27 cellular contexts compared by ENCODE assay signal in the genomic region with DNA sequence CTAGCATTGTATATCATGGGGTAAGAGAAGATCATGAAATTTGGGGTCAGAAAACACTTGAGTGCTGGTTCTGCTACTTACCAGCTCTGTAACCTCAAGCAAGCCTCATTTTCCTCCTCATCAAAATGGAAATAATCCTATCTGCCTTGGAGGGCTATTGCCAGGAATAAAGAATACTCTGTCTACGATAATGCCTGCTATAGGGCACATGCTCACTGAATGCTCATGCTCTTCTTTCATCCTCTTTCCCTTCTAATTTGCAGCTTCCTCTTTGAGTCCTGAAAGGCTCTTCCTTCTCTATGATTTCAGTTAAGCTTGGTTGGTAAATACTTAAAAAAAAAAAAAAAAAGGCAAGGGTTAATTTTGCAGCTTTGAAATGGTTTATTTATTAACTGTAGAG. TPM values are rescaled to one million over a fixed set of nuclear protein-coding genes. Genes with fewer than 3 reads are reported as not detected.
DNase-seq lines count a peak whose midpoint lies in the region; ATAC-seq and TF ChIP-seq lines count a peak whose summit lies in the region.
"Had no signal": no experiment of that assay in that cellular context is flagged by ENCODE, and none has a peak within 500 bp of the region (broad histone marks: within the 10 kb centered on the region; RNA-seq: fewer than 3 reads in every experiment).

No MANE protein-coding gene starts in this region.

- H3K4me1 ChIP-seq in GM23248 (ENCODE audit: insufficient read depth) = peaks cover 54% of the 10 kb centered on the region
- H3K4me1 ChIP-seq in SJSA1 (replicated peaks) = peaks cover 63% of the 10 kb centered on the region
- peaks cover 4% of the 10 kb centered on the region for H3K4me1 ChIP-seq in prostate gland (replicated peaks)
- H3K4me1 ChIP-seq: BLaER1 treated with 17β-estradiol and CSF1 and Interleukin-3, amounts not matched to agents 10 nM and 100 nM had no signal

- peak overlapping the region; percentile 55 for H3K27ac ChIP-seq in GM23248
- H3K27ac ChIP-seq in SJSA1 = peak overlapping the region; percentile 54
- peak overlapping the region; percentile 4 to 52 for H3K27ac ChIP-seq in prostate gland
- H3K27ac ChIP-seq: BLaER1 treated with 17β-estradiol and CSF1 and Interleukin-3, amounts not matched to agents 10 nM and 100 nM; KMS-11 had no signal

- H4K20me1 ChIP-seq in GM23248 (ENCODE audit: insufficient read depth) = no peaks in the 10 kb centered on the region
- H4K20me1 ChIP-seq: BLaER1 treated with 17β-estradiol and CSF1 and Interleukin-3, amounts not matched to agents 10 nM and 100 nM had no signal

- intact Hi-C loops in prostate gland (cut with DNase I) = loop anchor here (10.0 kb wide), 1 partner anchor 85 kb away; the partner anchor contains the start of gene MASP1

- ATAC-seq in HG03457 (IDR thresholded peaks at IDR 0.05; ENCODE audit: unreplicated experiment) = no peak
- no peak for ATAC-seq in GM21825 (IDR thresholded peaks at IDR 0.05; ENCODE audit: unreplicated experiment)

- H3K27me3 ChIP-seq in GM23248 (replicated peaks; ENCODE audit: insufficient read depth) = no peaks in the 10 kb centered on the region
- no peaks in the 10 kb centered on the region for H3K27me3 ChIP-seq in SJSA1 (replicated peaks)
- H3K27me3 ChIP-seq in prostate gland (replicated peaks; ENCODE audit: insufficient read depth) = no peaks in the 10 kb centered on the region
- H3K27me3 ChIP-seq: BLaER1 treated with 17β-estradiol and CSF1 and Interleukin-3, amounts not matched to agents 10 nM and 100 nM; heart right ventricle had no signal

- 9 to 14% methylated on average over 1 of the region's 1 CpG for WGBS in GM23248 (ENCODE audit: low coverage in 1 of 2, low lambda C conversion rate in 2 of 2, missing lambda C conversion rate in 2 of 2), 2 experiments
- WGBS in prostate gland = 70% methylated on average over 1 of the region's 1 CpG

- TF ChIP-seq CTCF in prostate gland (IDR thresholded peaks at IDR 0.05) = no peak

- H3K36me3 ChIP-seq in GM23248 (ENCODE audit: low read depth) (no peaks in the 10 kb centered on the region), SJSA1 (no peaks in the 10 kb centered on the region), prostate gland (no peaks in the 10 kb centered on the region)
- H3K36me3 ChIP-seq: BLaER1 treated with 17β-estradiol and CSF1 and Interleukin-3, amounts not matched to agents 10 nM and 100 nM; heart right ventricle had no signal

- H3K79me2 ChIP-seq in GM23248 (ENCODE audit: insufficient read depth) = no peaks in the 10 kb centered on the region

- H2AFZ ChIP-seq in GM23248 = no peak overlapping the region

- H3K9me3 ChIP-seq in GM23248 (ENCODE audit: low read depth) (no peaks in the 10 kb centered on the region), SJSA1 (replicated peaks) (peaks cover 11% of the 10 kb centered on the region; the same call in 1 of the 2 replicates), prostate gland (no peaks in the 10 kb centered on the region)
- H3K9me3 ChIP-seq: heart right ventricle had no signal

- H3F3A ChIP-seq in GM23248 (ENCODE audit: insufficient read depth) = peaks cover 59% of the 10 kb centered on the region

- H3K4me3 ChIP-seq in GM23248 (0 out of 2 replicates have a peak overlapping the region, but pooled peaks have one; percentile 4), SJSA1 (no peak overlapping the region), prostate gland (no peak overlapping the region)
- H3K4me3 ChIP-seq: BLaER1 treated with 17β-estradiol and CSF1 and Interleukin-3, amounts not matched to agents 10 nM and 100 nM; heart right ventricle had no signal

- no peak for DNase-seq in GM23248
- DNase-seq in SJSA1 (ENCODE audit: low read depth in 1 of 2, low spot score in 2 of 2) = no peak
- peak; percentile 67 for DNase-seq in epidermal melanocyte (ENCODE audit: insufficient read length, low spot score)
- DNase-seq in prostate gland (ENCODE audit: low spot score) = no peak
- no peak for DNase-seq in NCI-H1930 (lab: John Stamatoyannopoulos, UW)
- no peak for DNase-seq in NCI-H774 (lab: John Stamatoyannopoulos, UW)
- DNase-seq: central memory CD4-positive, alpha-beta T cell; DND-41; left cardiac atrium; NCI-H1436 treated with DMSO at 0.1 percent for 48 hours; NCI-H2171; NCI-H524 treated with DMSO at 0.1 percent for 48 hours; retina; T-helper 9 cell had no signal

- peak overlapping the region; percentile 48 for H3K4me2 ChIP-seq in GM23248 (ENCODE audit: unreplicated experiment)
- H3K4me2 ChIP-seq: BLaER1 treated with 17β-estradiol and CSF1 and Interleukin-3, amounts not matched to agents 10 nM and 100 nM; KMS-11 had no signal

- no peak for TF ChIP-seq POLR2A in prostate gland (IDR thresholded peaks at IDR 0.05)

- in situ Hi-C loops in GM23248 (cut with MboI) = no loop called here

- H3K9me2 ChIP-seq in GM23248 (ENCODE audit: insufficient read depth) = no peaks in the 10 kb centered on the region

- no peak overlapping the region for H3K9ac ChIP-seq in GM23248
- H3K9ac ChIP-seq: BLaER1 treated with 17β-estradiol and CSF1 and Interleukin-3, amounts not matched to agents 10 nM and 100 nM; KMS-11 had no signal

RNA-seq across cellular contexts. Expression of gene RTP1, which starts 12.8 kb away (rescaled TPM):
- not detected in 2 replicates for total RNA-seq in GM23248 (2014; rRNA removed; shearing (Covaris generic))
- polyA plus RNA-seq in GM23248 (2016; fragmentation: Nextera tagmentation; extraction: Ambion mirVana) = not detected in 2 replicates
- not detected in 2 replicates for total RNA-seq in SJSA1 (2014; rRNA removed; shearing (Covaris generic))
- not detected for total RNA-seq in prostate gland
- total RNA-seq: astrocyte, Caco-2, dermis microvascular lymphatic vessel endothelial cell, fibroblast of villous mesenchyme, HT1080, left cardiac atrium, myocyte, RPMI7951 had no signal
- polyA plus RNA-seq: AG04450, heart right ventricle had no signal
